ENCODE assay signal across 2 cellular contexts in genomic region chr6:16518265-16518664, GRCh38.
TF ChIP-seq lines count a peak whose summit lies in the region.

No MANE protein-coding gene starts in this region.

TF ChIP-seq in PFSK-1, 5 proteins besides CTCF, POLR2A, EP300 and RAD21 (continued from another document):
- TF ChIP-seq REST (IDR thresholded peaks at IDR 0.05; ENCODE audit: insufficient read depth in 1 of 2, low read depth in 2 of 2, low read length in 2 of 2) (no peak), SIN3A (IDR thresholded peaks at IDR 0.05; ENCODE audit: borderline replicate concordance, insufficient read depth, low read length) (no peak)

TF ChIP-seq in H1, 55 proteins besides CTCF, POLR2A, EP300 and RAD21 (continued from another document):
- no peak for TF ChIP-seq SUZ12 (IDR thresholded peaks at IDR 0.05; ENCODE audit: low read length)
- TF ChIP-seq MAFK (IDR thresholded peaks at IDR 0.05; ENCODE audit: low read depth, low read length) = no peak
- no peak for TF ChIP-seq KDM1A (IDR thresholded peaks at IDR 0.05; ENCODE audit: borderline replicate concordance, low read length)
- no peak for TF ChIP-seq CBX8 (IDR thresholded peaks at IDR 0.05; ENCODE audit: borderline replicate concordance, low read depth, low read length)
- no peak for TF ChIP-seq ATF2 (IDR thresholded peaks at IDR 0.05; ENCODE audit: low read length)
- no peak for TF ChIP-seq TCF12 (IDR thresholded peaks at IDR 0.05; ENCODE audit: low read depth, low read length)
- no peak for TF ChIP-seq HDAC2 (IDR thresholded peaks at IDR 0.05; ENCODE audit: borderline replicate concordance in 1 of 2, low read depth in 2 of 2, low read length in 2 of 2)
- TF ChIP-seq ASH2L (IDR thresholded peaks at IDR 0.05; ENCODE audit: low read length) = no peak
- TF ChIP-seq CBX5 (IDR thresholded peaks at IDR 0.05; ENCODE audit: low read depth, low read length) = no peak
- no peak for TF ChIP-seq KDM4A (IDR thresholded peaks at IDR 0.05; ENCODE audit: low read depth, low read length, severe bottlenecking)
- no peak for TF ChIP-seq ZNF274 (IDR thresholded peaks at IDR 0.05; ENCODE audit: borderline replicate concordance, extremely low read depth, low read length)
- no peak for TF ChIP-seq FOSL1 (IDR thresholded peaks at IDR 0.05; ENCODE audit: insufficient read depth, low read depth, low read length)
- TF ChIP-seq SAP30 (IDR thresholded peaks at IDR 0.05; ENCODE audit: insufficient read depth, insufficient replicate concordance, low read length) = no peak
- TF ChIP-seq NANOG (IDR thresholded peaks at IDR 0.05; ENCODE audit: insufficient read depth, low read depth, low read length, poor library complexity, severe bottlenecking) = no peak
- TF ChIP-seq USF2 (IDR thresholded peaks at IDR 0.05; ENCODE audit: low read length) = no peak
- TF ChIP-seq CHD7 (IDR thresholded peaks at IDR 0.05; ENCODE audit: insufficient replicate concordance, low read length) = no peak
- no peak for TF ChIP-seq SIN3A (conservative IDR thresholded peaks at IDR 0.05 in 1 of 2, IDR thresholded peaks at IDR 0.05 in 1 of 2; ENCODE audit: low read depth in 1 of 2, low read length in 2 of 2)
